8 cellular contexts compared by ENCODE assay signal in genomic region chr17:49230636-49231562, GRCh38. TPM values are rescaled to one million over a fixed set of nuclear protein-coding genes. Genes with fewer than 3 reads are reported as not detected.
DNase-seq lines count a peak whose midpoint lies in the region; ATAC-seq, FAIRE-seq and TF ChIP-seq lines count a peak whose summit lies in the region.

A gene with protein sequence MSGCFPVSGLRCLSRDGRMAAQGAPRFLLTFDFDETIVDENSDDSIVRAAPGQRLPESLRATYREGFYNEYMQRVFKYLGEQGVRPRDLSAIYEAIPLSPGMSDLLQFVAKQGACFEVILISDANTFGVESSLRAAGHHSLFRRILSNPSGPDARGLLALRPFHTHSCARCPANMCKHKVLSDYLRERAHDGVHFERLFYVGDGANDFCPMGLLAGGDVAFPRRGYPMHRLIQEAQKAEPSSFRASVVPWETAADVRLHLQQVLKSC (minus strand): TSS chr17:49230787. CDS start chr17:49226691, 4,096 bp downstream.

- H2BK20ac ChIP-seq in H1 (ENCODE audit: low read length): no peak within 1 kb of the TSS

- peak; percentile 93 for DNase-seq in Ammon's horn (ENCODE audit: low spot score)
- DNase-seq in GM19238 (ENCODE audit: insufficient read length, low spot score): peak; percentile 91
- DNase-seq in NCI-H82 (lab: John Stamatoyannopoulos, UW): peak; percentile 97
- peak; percentile 93 for DNase-seq in activated CD8-positive, alpha-beta memory T cell treated with anti-CD3 and anti-CD28 coated beads for 24 hours
- peak; percentile 73 to 96 for DNase-seq in H1 (ENCODE audit: low read depth in 1 of 2, low spot score in 2 of 2)
- peak; percentile 77 for DNase-seq in stimulated activated CD8-positive, alpha-beta memory T cell treated with anti-CD3 and anti-CD28 coated beads, Interleukin-15, amount 100 ng/mL, for 1 hour (ENCODE audit: low read depth)

- H3K27me3 ChIP-seq in H1 (replicated peaks in 1 of 4; ENCODE audit: control insufficient read depth in 3 of 4, extremely low read depth in 1 of 4, insufficient read depth in 3 of 4, low read length in 3 of 4): peaks cover 7 to 41% (median 32%) of the 10 kb centered on the region in 4 experiments; a peak in 6 of 7 replicates

- no peaks in the 10 kb centered on the region for H3K9me3 ChIP-seq in H1 (ENCODE audit: insufficient read depth in 2 of 2, low read depth in 1 of 2, low read length in 1 of 2)
- H3K9me3 ChIP-seq in mesodermal cell (ENCODE audit: control insufficient read depth, low read length): no peaks in the 10 kb centered on the region

- no peaks in the 10 kb centered on the region for H3K79me2 ChIP-seq in H1 (ENCODE audit: control insufficient read depth in 1 of 2, insufficient read depth in 2 of 2, low read length in 2 of 2)

- peaks cover 13% of the 10 kb centered on the region for H3K23me2 ChIP-seq in H1 (ENCODE audit: low read depth, low read length)

- H3K4me2 ChIP-seq in H1 (ENCODE audit: insufficient read depth in 1 of 2, low read depth in 2 of 2, low read length in 2 of 2): peak within 1 kb of the TSS; percentile 74 to 83

- no peak for TF ChIP-seq EP300 in H1 (IDR thresholded peaks at IDR 0.05; ENCODE audit: borderline replicate concordance in 1 of 2, low read depth in 2 of 2, low read length in 2 of 2)

- H4K8ac ChIP-seq in H1 (ENCODE audit: extremely low read depth, insufficient read depth, low read length): no peak within 1 kb of the TSS; the same call in none of the 2 replicates

- 12% methylated on average over 33 of the region's 58 CpGs; no CpG with 5 or more reads in 1 of the 2 experiments for WGBS in H1 (ENCODE audit: extremely low coverage in 1 of 2, insufficient coverage in 1 of 2, insufficient read length in 1 of 2, insufficient replicate concordance in 2 of 2, low coverage in 1 of 2, low lambda C conversion rate in 2 of 2, missing lambda C conversion rate in 1 of 2), 2 experiments
- WGBS in mesodermal cell (ENCODE audit: insufficient coverage in 2 of 2), 2 experiments: 3 to 6% methylated on average over 39 to 46 of the region's 58 CpGs

- peak; percentile 53 for ATAC-seq in HG03457 (IDR thresholded peaks at IDR 0.05; ENCODE audit: unreplicated experiment)

- no peak within 1 kb of the TSS for H3K14ac ChIP-seq in H1 (ENCODE audit: insufficient read length)

- H2BK120ac ChIP-seq in H1 (replicated peaks; ENCODE audit: low read depth, low read length): no peak within 1 kb of the TSS

- H3K4ac ChIP-seq in H1 (replicated peaks; ENCODE audit: insufficient read length, low read depth, low read length): no peak within 1 kb of the TSS

- peak within 1 kb of the TSS; percentile 12; the same call in 1 of the 2 replicates for H2BK12ac ChIP-seq in H1 (ENCODE audit: low read depth, low read length)

- peak within 1 kb of the TSS; percentile 93 for H2AFZ ChIP-seq in H1 (ENCODE audit: low read length)

- no peak within 1 kb of the TSS for H4K91ac ChIP-seq in H1 (replicated peaks; ENCODE audit: insufficient read length, low read length)

- CTCF ChIA-PET in H1 (lab: Charles Lee; ENCODE audit: partially characterized antibody): interaction anchor here (0.8 to 6.5 kb wide), 8 partner anchors 8 to 325 kb away, joined by 3 to 38 read pairs (median 4); no protein-coding TSS in a partner anchor

- H3K56ac ChIP-seq in H1 (replicated peaks; ENCODE audit: insufficient read length, low read depth, low read length): peak within 1 kb of the TSS; percentile 17

- no peak within 1 kb of the TSS for H2BK15ac ChIP-seq in H1 (ENCODE audit: low read length)

- FAIRE-seq in H1 (lab: Jason Lieb, UNC): no peak

- POLR2A ChIA-PET in H1 (lab: Charles Lee; ENCODE audit: partially characterized antibody): interaction anchor here (0.5 to 1.6 kb wide), 6 partner anchors 12 to 179 kb away, joined by 3 to 6 read pairs (median 3); no protein-coding TSS in a partner anchor

- H3K36me3 ChIP-seq in H1 (ENCODE audit: control insufficient read depth in 2 of 4, insufficient read depth in 4 of 4, low read length in 3 of 4) (no peaks in the 10 kb centered on the region), mesodermal cell (ENCODE audit: control insufficient read depth, insufficient read depth, low read length) (no peaks in the 10 kb centered on the region)

- H4K5ac ChIP-seq in H1 (ENCODE audit: insufficient read length, low read depth, low read length): no peak within 1 kb of the TSS

- TF ChIP-seq CTCF in H1 (IDR thresholded peaks at IDR 0.05; ENCODE audit: control extremely low read depth in 1 of 3, insufficient read depth in 1 of 3, low read depth in 1 of 3, low read length in 3 of 3): no peak

- TF ChIP-seq POLR2A in H1 (IDR thresholded peaks at IDR 0.05; ENCODE audit: control extremely low read depth in 1 of 2, low read depth in 2 of 2, low read length in 2 of 2): no peak

- no peaks in the 10 kb centered on the region for H4K20me1 ChIP-seq in H1 (replicated peaks in 1 of 2; ENCODE audit: control insufficient read depth in 1 of 2, insufficient read depth in 2 of 2, low read length in 2 of 2)

- no peak within 1 kb of the TSS for H3K18ac ChIP-seq in H1 (ENCODE audit: extremely low read depth, low read length)

- H3K9ac ChIP-seq in H1 (replicated peaks in 1 of 4; ENCODE audit: extremely low read depth in 1 of 4, low read depth in 3 of 4, low read length in 3 of 4): peak within 1 kb of the TSS in 2 of 4 experiments; percentile 14 to 20; a peak in 4 of 7 replicates

- H3K4me1 ChIP-seq in H1 (replicated peaks in 1 of 4; ENCODE audit: control insufficient read depth in 3 of 4, insufficient read depth in 4 of 4, low read length in 3 of 4) (peaks cover 0 to 2% (median 0%) of the 10 kb centered on the region in 4 experiments; a peak in 1 of 7 replicates), mesodermal cell (ENCODE audit: control insufficient read depth, insufficient read depth, low read length, poor library complexity, severe bottlenecking) (peaks cover 18% of the 10 kb centered on the region)

- H3K23ac ChIP-seq in H1 (ENCODE audit: insufficient read length): no peak within 1 kb of the TSS

- no peak within 1 kb of the TSS for H2BK5ac ChIP-seq in H1 (ENCODE audit: low read depth, low read length)

- H3K4me3 ChIP-seq in H1 (ENCODE audit: extremely low read depth in 1 of 4, insufficient read depth in 2 of 4, low read depth in 3 of 4, low read length in 4 of 4) (peak within 1 kb of the TSS; percentile 69 to 82 (median 76)), mesodermal cell (ENCODE audit: extremely low read depth, insufficient read depth, low read length, poor library complexity, severe bottlenecking) (peak within 1 kb of the TSS; percentile 55)

- H3K27ac ChIP-seq in H1 (ENCODE audit: low read depth, low read length) (no peak within 1 kb of the TSS), mesodermal cell (ENCODE audit: low read depth, low read length, severe bottlenecking) (no peak within 1 kb of the TSS)

- TF ChIP-seq RAD21 in H1 (IDR thresholded peaks at IDR 0.05 in 1 of 2, conservative IDR thresholded peaks at IDR 0.05 in 1 of 2; ENCODE audit: low read depth in 2 of 2, low read length in 2 of 2): no peak

- no peaks in the 10 kb centered on the region for H3K79me1 ChIP-seq in H1 (ENCODE audit: low read depth, low read length)

- no peak within 1 kb of the TSS for H2AK5ac ChIP-seq in H1 (ENCODE audit: low read depth, low read length)

TF ChIP-seq in H1, 55 proteins besides CTCF, POLR2A, EP300 and RAD21:
- TF ChIP-seq CEBPB (IDR thresholded peaks at IDR 0.05; ENCODE audit: low read depth, low read length): no peak
- peak; percentile 81 for TF ChIP-seq KDM4A (IDR thresholded peaks at IDR 0.05; ENCODE audit: low read depth, low read length, severe bottlenecking)
- no peak for TF ChIP-seq RFX5 (IDR thresholded peaks at IDR 0.05; ENCODE audit: borderline replicate concordance, low read depth, low read length)
- TF ChIP-seq SP4 (IDR thresholded peaks at IDR 0.05; ENCODE audit: low read length): no peak
- TF ChIP-seq CTBP2 (IDR thresholded peaks at IDR 0.05; ENCODE audit: borderline replicate concordance, insufficient read depth, insufficient read length, low read length): no peak
- TF ChIP-seq TCF12 (IDR thresholded peaks at IDR 0.05; ENCODE audit: low read depth, low read length): no peak
- TF ChIP-seq CREB1 (IDR thresholded peaks at IDR 0.05): peak; percentile 85
- 0 out of 2 replicates have a peak, but pooled peaks have one; percentile 31 for TF ChIP-seq PHF8 (conservative IDR thresholded peaks at IDR 0.05; ENCODE audit: low read depth, low read length)
- TF ChIP-seq SIX5 (IDR thresholded peaks at IDR 0.05; ENCODE audit: low read depth, low read length): no peak
- peak; percentile 86 for TF ChIP-seq ASH2L (IDR thresholded peaks at IDR 0.05; ENCODE audit: low read length)
- no peak for TF ChIP-seq CHD1 (IDR thresholded peaks at IDR 0.05; ENCODE audit: low read depth, low read length)
- TF ChIP-seq TAF1 (IDR thresholded peaks at IDR 0.05; ENCODE audit: low read depth, low read length): no peak
- TF ChIP-seq CHD2 (IDR thresholded peaks at IDR 0.05; ENCODE audit: low read length): no peak
- no peak for TF ChIP-seq TBP (IDR thresholded peaks at IDR 0.05; ENCODE audit: low read depth, low read length)
- TF ChIP-seq JUND (IDR thresholded peaks at IDR 0.05; ENCODE audit: low read length): no peak
- no peak for TF ChIP-seq BRCA1 (IDR thresholded peaks at IDR 0.05; ENCODE audit: low read depth, low read length)
- TF ChIP-seq EZH2 (IDR thresholded peaks at IDR 0.05; ENCODE audit: low read depth, low read length, severe bottlenecking): peak; percentile 53
- no peak for TF ChIP-seq TAF7 (optimal IDR thresholded peaks at IDR 0.05; ENCODE audit: borderline replicate concordance, low read depth, low read length)
- TF ChIP-seq POU5F1 (IDR thresholded peaks at IDR 0.05; ENCODE audit: low read depth, low read length): no peak
- TF ChIP-seq, protein P1, sequence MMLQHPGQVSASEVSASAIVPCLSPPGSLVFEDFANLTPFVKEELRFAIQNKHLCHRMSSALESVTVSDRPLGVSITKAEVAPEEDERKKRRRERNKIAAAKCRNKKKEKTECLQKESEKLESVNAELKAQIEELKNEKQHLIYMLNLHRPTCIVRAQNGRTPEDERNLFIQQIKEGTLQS (IDR thresholded peaks at IDR 0.05; ENCODE audit: insufficient read depth, low read depth, low read length): no peak

RNA-seq across cellular contexts. Expression of the gene that starts here (rescaled TPM):
- total RNA-seq in H1 (2021; fragmentation: NEBNext Ultra II Directional; extraction: Animal tissue kit (Norgen Biotek cat#: 25700)): 0.34 and 0.73 TPM in 2 replicates
- 0.45 and 1.2 TPM in 2 replicates for polyA plus RNA-seq in H1 (2011; rRNA removed)
- 0.49 TPM for polyA plus RNA-seq in H1 (2011; cell fraction: cytosol; rRNA removed)
- 1.3 TPM for polyA plus RNA-seq in H1 (2011; cell fraction: nucleus; rRNA removed)
- polyA plus RNA-seq in H1 (2012, experiment 1 of 2): 0.32 to 0.56 TPM (median 0.43 TPM) in 4 replicates
- polyA plus RNA-seq in H1 (2012, experiment 2 of 2): 0.88 TPM
- polyA plus RNA-seq in H1 (2013, experiment 1 of 2): 0.57 TPM
- polyA plus RNA-seq in H1 (2013, experiment 2 of 2): 0.61 TPM
- 0.39 and 0.73 TPM in 2 replicates for polyA minus RNA-seq in H1 (2011; rRNA and poly(A)+ RNA removed)
- polyA minus RNA-seq in H1 (2011; cell fraction: cytosol; rRNA and poly(A)+ RNA removed): 1.4 TPM
- 1.8 TPM for polyA minus RNA-seq in H1 (2011; cell fraction: nucleus; rRNA and poly(A)+ RNA removed)
- 1.4 TPM for polyA plus RNA-seq in mesodermal cell (2013, experiment 1 of 2)
- polyA plus RNA-seq in mesodermal cell (2013, experiment 2 of 2): 1.3 TPM
